33 cellular contexts compared by ENCODE assay signal in genomic region chrX:8813036-8813435, GRCh38. TPM values are rescaled to one million over a fixed set of nuclear protein-coding genes. Genes with fewer than 3 reads are reported as not detected.
"Had no signal": no experiment of that assay in that cellular context is flagged by ENCODE, and none has a peak within 500 bp of the region (broad histone marks: within the 10 kb centered on the region; RNA-seq: fewer than 3 reads in every experiment).

No MANE protein-coding gene starts in this region.

- H3K36me3 ChIP-seq: left lung, lower lobe of right lung, pancreas, prostate gland, sigmoid colon, spleen, suprapubic skin, thoracic aorta, tibial artery, upper lobe of right lung had no signal

- H3K27ac ChIP-seq: left lung, lower lobe of right lung, pancreas, prostate gland, sigmoid colon, spleen, suprapubic skin, thoracic aorta, tibial artery, upper lobe of right lung had no signal

- H3K4me3 ChIP-seq: left lung, lower lobe of right lung, pancreas, prostate gland, sigmoid colon, spleen, suprapubic skin, thoracic aorta, tibial artery, upper lobe of right lung had no signal

- H3K4me1 ChIP-seq: left lung, lower lobe of right lung, prostate gland, sigmoid colon, spleen, suprapubic skin, tibial artery, upper lobe of right lung had no signal

- FAIRE-seq: islet of Langerhans, kidney, pancreas, small intestine, urothelium cell line had no signal

- H3K27me3 ChIP-seq: left lung, sigmoid colon, suprapubic skin, tibial artery, upper lobe of right lung had no signal

- ATAC-seq: left colon; left lung; lower lobe of right lung; naive thymus-derived CD8-positive, alpha-beta T cell; pancreas; right cardiac atrium; stimulated activated effector memory CD8-positive, alpha-beta T cell treated with anti-CD3 and anti-CD28 coated beads, Interleukin-12 subunit alpha, Interleukin-12 subunit beta, amount 100 ng/mL, for 72 hours; upper lobe of right lung had no signal

- H3K9me3 ChIP-seq: left lung, lower lobe of right lung, pancreas, prostate gland, sigmoid colon, spleen, suprapubic skin, thoracic aorta, tibial artery, upper lobe of right lung had no signal

- DNase-seq: hippocampal formation; immature natural killer cell; kidney; left colon; left lung; lower lobe of right lung; midbrain; naive thymus-derived CD8-positive, alpha-beta T cell; nucleus accumbens; pancreas; posterior cingulate gyrus; retina; right cardiac atrium; sigmoid colon; small intestine; spleen; stimulated activated CD4-positive, alpha-beta T cell treated with anti-CD3 and anti-CD28 coated beads, Interleukin-4, amount 100 ng/mL, for 24 hours; stimulated activated naive CD4-positive, alpha-beta T cell; tibial artery; trophoblast cell; upper lobe of right lung had no signal

RNA-seq across cellular contexts. Expression of gene FAM9A, which starts 11.9 kb away (rescaled TPM):
- total RNA-seq: kidney; left colon; left lung; lower lobe of right lung; mesenteric fat pad; mucosa of gallbladder; naive thymus-derived CD8-positive, alpha-beta T cell; neural crest cell; osteoblast; pancreas; right cardiac atrium; sigmoid colon; spleen; subcutaneous adipose tissue; suprapubic skin; thoracic aorta; upper lobe of right lung had no signal
- polyA plus RNA-seq: immature natural killer cell; liver; naive thymus-derived CD8-positive, alpha-beta T cell; pancreas; right cardiac atrium; sigmoid colon; small intestine; spleen had no signal
